ENCODE assay signal across 26 cellular contexts in genomic region chr22:27381960-27382742, GRCh38.
DNase-seq lines count a peak whose midpoint lies in the region; ATAC-seq and FAIRE-seq lines count a peak whose summit lies in the region.
"Had no signal": no experiment of that assay in that cellular context is flagged by ENCODE, and none has a peak within 500 bp of the region (broad histone marks: within the 10 kb centered on the region; RNA-seq: fewer than 3 reads in every experiment).

No MANE protein-coding gene starts in this region.

- no peak overlapping the region for H3K4me3 ChIP-seq in BLaER1
- no peak overlapping the region for H3K4me3 ChIP-seq in trophoblast cell (ENCODE audit: low read depth, low read length)
- H3K4me3 ChIP-seq: adrenal gland, heart left ventricle, tibial artery had no signal

- H3K27ac ChIP-seq in BLaER1 (no peak overlapping the region), trophoblast cell (ENCODE audit: low read depth, low read length) (no peak overlapping the region)
- H3K27ac ChIP-seq: adrenal gland, heart left ventricle, tibial artery, VCaP had no signal

- H3K36me3 ChIP-seq in BLaER1 (no peaks in the 10 kb centered on the region), trophoblast cell (ENCODE audit: control insufficient read depth in 1 of 2, insufficient read depth in 2 of 2, low read length in 2 of 2) (no peaks in the 10 kb centered on the region)
- H3K36me3 ChIP-seq: adrenal gland, heart left ventricle, tibial artery had no signal

- H3K79me1 ChIP-seq in trophoblast cell (ENCODE audit: low read length), result peaks cover 2% of the 10 kb centered on the region

- H3K9me3 ChIP-seq in BLaER1 (no peaks in the 10 kb centered on the region), trophoblast cell (ENCODE audit: insufficient read depth, low read depth, low read length) (no peaks in the 10 kb centered on the region)
- H3K9me3 ChIP-seq: adrenal gland, heart left ventricle, tibial artery had no signal

- peak overlapping the region; percentile 94 for H3K4me2 ChIP-seq in BLaER1
- H3K4me2 ChIP-seq in trophoblast cell (ENCODE audit: low read length), result no peak overlapping the region

- H2BK120ac ChIP-seq in trophoblast cell (ENCODE audit: insufficient read depth, low read length, poor library complexity), result no peak overlapping the region

- H3K79me2 ChIP-seq in trophoblast cell (ENCODE audit: control insufficient read depth, insufficient read depth, low read length, poor library complexity), result no peaks in the 10 kb centered on the region

- H3K4me1 ChIP-seq in BLaER1 (peaks cover 84% of the 10 kb centered on the region), trophoblast cell (ENCODE audit: control insufficient read depth in 1 of 2, insufficient read depth in 2 of 2, low read length in 2 of 2) (peaks cover 8 to 14% of the 10 kb centered on the region in 2 experiments)
- H3K4me1 ChIP-seq: adrenal gland, heart left ventricle had no signal

- no peak overlapping the region for H3K18ac ChIP-seq in trophoblast cell (ENCODE audit: low read length)

- no peak overlapping the region for H3K4ac ChIP-seq in trophoblast cell (ENCODE audit: low read depth, low read length)

- no peak overlapping the region for H4K8ac ChIP-seq in trophoblast cell (ENCODE audit: low read depth, low read length)

- no peak for ATAC-seq in left lobe of liver
- no peak for ATAC-seq in activated CD4-positive, CD25-positive, alpha-beta regulatory T cell treated with anti-CD3 and anti-CD28 coated beads, Interleukin-2, amount 50 U/mL, for 24 hours
- ATAC-seq: heart left ventricle, left cardiac atrium, Panc1 had no signal

- FAIRE-seq in frontal cortex (lab: Jason Lieb, UNC), result no peak
- FAIRE-seq: colon, H54 had no signal

- no peak overlapping the region for H3K23ac ChIP-seq in trophoblast cell (ENCODE audit: low read length)

- H2AFZ ChIP-seq in trophoblast cell (ENCODE audit: insufficient read depth, low read length, poor library complexity), result no peak overlapping the region

- no peak overlapping the region for H2AK5ac ChIP-seq in trophoblast cell (ENCODE audit: low read length)

- no peak overlapping the region for H4K12ac ChIP-seq in trophoblast cell (ENCODE audit: low read depth, low read length)

- H3K27me3 ChIP-seq in BLaER1, result no peaks in the 10 kb centered on the region
- no peaks in the 10 kb centered on the region for H3K27me3 ChIP-seq in trophoblast cell (ENCODE audit: insufficient read depth, low read length)

- H4K91ac ChIP-seq in trophoblast cell (ENCODE audit: low read depth, low read length), result no peak overlapping the region

- H3K9ac ChIP-seq in BLaER1 (no peak overlapping the region), trophoblast cell (ENCODE audit: low read length) (no peak overlapping the region)

- peak; percentile 20 for DNase-seq in HuH-7 (ENCODE audit: low spot score)
- peak; percentile 46 for DNase-seq in ecto neural progenitor cell (ENCODE audit: low spot score)
- DNase-seq in mucosa of gallbladder (ENCODE audit: low spot score), result peak; percentile 4
- no peak for DNase-seq in frontal cortex (ENCODE audit: low spot score in 2 of 2)
- no peak for DNase-seq in trophoblast cell
- no peak for DNase-seq in left lobe of liver (ENCODE audit: low spot score)
- DNase-seq: activated CD4-positive, alpha-beta T cell treated with anti-CD3 and anti-CD28 coated beads, Interleukin-2, amount 10 ng/mL, durations not matched to agents 24 days and 14 days; activated naive CD4-positive, alpha-beta T cell; activated T-cell treated with anti-CD3 and anti-CD28 coated beads, Interleukin-2, amount 50 U/mL, for 48 hours; adrenal gland; effector CD8-positive, alpha-beta T cell; erythroblast; heart left ventricle; left cardiac atrium; mammary epithelial cell; NCI-H146; NCI-H510A; NK-92 treated with Interleukin-12 subunit alpha and Interleukin-12 subunit beta, amount 100 ng/mL, for 24 hours; SHP77; tibial artery had no signal

- H3K14ac ChIP-seq in trophoblast cell (ENCODE audit: low read length), result no peak overlapping the region

- no peak overlapping the region for H2BK5ac ChIP-seq in trophoblast cell (ENCODE audit: low read depth, low read length, poor library complexity)

- no peaks in the 10 kb centered on the region for H4K20me1 ChIP-seq in BLaER1

- no CpG with 5 or more reads among the region's 6 CpGs for WGBS in trophoblast cell (ENCODE audit: extremely low coverage, insufficient coverage, insufficient read length)

- H2BK12ac ChIP-seq in trophoblast cell (ENCODE audit: low read length), result no peak overlapping the region

Comparison
In these comparisons a context has a peak if more than half of its experiments do, and no peak if none do; other contexts are left out.
1. DNase-seq: peak in HuH-7 (single experiment), ecto neural progenitor cell (single experiment) and mucosa of gallbladder (single experiment); none in frontal cortex (0 of 2), trophoblast cell (0 of 2) and left lobe of liver (single experiment).